7 cellular contexts compared by ENCODE assay signal in genomic region chr17:75289122-75289831, GRCh38. TPM values are rescaled to one million over a fixed set of nuclear protein-coding genes. Genes with fewer than 3 reads are reported as not detected.
DNase-seq lines count a peak whose midpoint lies in the region; ATAC-seq, FAIRE-seq and TF ChIP-seq lines count a peak whose summit lies in the region.

TSS of gene SLC25A19 (minus strand) at chr17:75289433. CDS start at chr17:75286764, 2,669 bp downstream.

- DNase-seq in GM18507 (ENCODE audit: extremely low spot score, insufficient read length, low read depth), result peak; percentile 93
- peak; percentile 86 for DNase-seq in NCI-H2029 treated with DMSO at 0.1 percent for 48 hours (lab: John Stamatoyannopoulos, UW)
- DNase-seq in T-helper 9 cell, result peak; percentile 94
- DNase-seq in astrocyte of the cerebellum (ENCODE audit: low read depth), result peak; percentile 96
- DNase-seq in hepatic stellate cell (ENCODE audit: low spot score), result peak; percentile 100
- peak; percentile 97 for DNase-seq in renal cortical epithelial cell (ENCODE audit: low read depth)

- FAIRE-seq in GM18507 (lab: Jason Lieb, UNC), result peak; percentile 98

- in situ Hi-C loops in astrocyte of the cerebellum (cut with HindIII; ENCODE audit: low sequenced_read_pairs), result no loop called here

- ATAC-seq in HG02981 (IDR thresholded peaks at IDR 0.05; ENCODE audit: unreplicated experiment), result peak; percentile 91

- peak within 1 kb of the TSS; percentile 86 for H3K4me3 ChIP-seq in astrocyte of the cerebellum (ENCODE audit: low read depth, low read length)

- TF ChIP-seq CTCF in astrocyte of the cerebellum (IDR thresholded peaks at IDR 0.05; ENCODE audit: low read depth, low read length, missing control alignments), result no peak

RNA-seq across cellular contexts. Expression of gene SLC25A19, which starts in this region (rescaled TPM):
- total RNA-seq in renal cortical epithelial cell, result 2.8 and 5.6 TPM in 2 replicates

Comparison
In these comparisons a context has a peak if more than half of its experiments do, and no peak if none do; other contexts are left out.
1. Peak in every context shown above with its lines: DNase-seq, ATAC-seq and H3K4me3 ChIP-seq.